ENCODE assay signal across 18 cellular contexts in the genomic region with DNA sequence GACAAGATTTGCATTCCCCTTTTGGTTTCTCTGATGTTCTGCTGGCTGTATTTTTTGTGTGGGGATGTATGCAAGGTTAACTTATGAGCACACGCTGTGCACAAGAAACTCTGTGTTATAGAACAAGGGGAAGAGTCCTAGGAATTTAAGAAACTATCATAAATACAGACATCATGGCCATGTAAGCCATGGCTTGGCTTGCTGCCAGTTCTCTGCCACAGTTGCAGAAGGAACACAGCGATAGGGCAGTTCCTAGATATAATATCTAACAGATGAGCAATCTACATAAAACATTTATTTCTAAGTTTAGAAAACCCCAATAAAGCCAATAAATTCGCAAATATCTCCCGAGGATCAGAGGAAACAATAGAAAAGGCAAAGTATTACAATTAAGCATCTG.
DNase-seq lines count a peak whose midpoint lies in the region; TF ChIP-seq lines count a peak whose summit lies in the region.
"Had no signal": no experiment of that assay in that cellular context is flagged by ENCODE, and none has a peak within 500 bp of the region (broad histone marks: within the 10 kb centered on the region; RNA-seq: fewer than 3 reads in every experiment).

No MANE protein-coding gene starts in this region.

- in situ Hi-C loops in G401 (cut with HindIII; ENCODE audit: low sequenced_read_pairs): no loop called here
- in situ Hi-C loops in brain microvascular endothelial cell (cut with HindIII; ENCODE audit: low pct_ligation_motif_present, low sequenced_read_pairs): no loop called here

- no peak overlapping the region for H3K27ac ChIP-seq in brain microvascular endothelial cell
- H3K27ac ChIP-seq: esophagus muscularis mucosa, parathyroid adenoma had no signal

- DNase-seq in G401 (ENCODE audit: low spot score) (peak; percentile 34), NCI-H69 (lab: John Stamatoyannopoulos, UW) (peak; percentile 19), brain microvascular endothelial cell (peak; percentile 29), medulla oblongata (ENCODE audit: extremely low spot score) (peak; percentile 12), kidney tubule cell (ENCODE audit: low spot score) (no peak), activated T-cell treated with anti-CD3 and anti-CD28 coated beads for 4 hours (no peak), islet precursor cell (no peak)
- DNase-seq: activated B cell treated with CpG ODN at 0.5 μM for 24 hours; activated CD8-positive, alpha-beta T cell treated with anti-CD3 and anti-CD28 coated beads for 36 hours; activated T-cell treated with anti-CD3 and anti-CD28 coated beads, Interleukin-2, amount 50 U/mL, for 48 hours; AML-193; effector CD4-positive, alpha-beta T cell; H9; immature natural killer cell; naive thymus-derived CD8-positive, alpha-beta T cell; NCI-H2029 treated with DMSO at 0.1 percent for 48 hours had no signal

- no peak overlapping the region for H3K4me3 ChIP-seq in brain microvascular endothelial cell (ENCODE audit: low read depth, low read length)
- H3K4me3 ChIP-seq: esophagus muscularis mucosa had no signal

- H3K27me3 ChIP-seq in brain microvascular endothelial cell (replicated peaks): no peaks in the 10 kb centered on the region
- H3K27me3 ChIP-seq: esophagus muscularis mucosa had no signal

- H3K36me3 ChIP-seq in brain microvascular endothelial cell (replicated peaks): no peaks in the 10 kb centered on the region
- H3K36me3 ChIP-seq: esophagus muscularis mucosa had no signal

- no peak for TF ChIP-seq CTCF in brain microvascular endothelial cell (IDR thresholded peaks at IDR 0.05; ENCODE audit: low read depth, low read length, missing control alignments)

Comparison
In these comparisons a context has a peak if more than half of its experiments do, and no peak if none do; other contexts are left out.
1. DNase-seq: peak in G401 (single experiment), NCI-H69 (single experiment), brain microvascular endothelial cell (single experiment) and medulla oblongata (single experiment); none in kidney tubule cell (single experiment), activated T-cell treated with anti-CD3 and anti-CD28 coated beads for 4 hours (single experiment) and islet precursor cell (single experiment).